22 cellular contexts compared by ENCODE assay signal in the genomic region with DNA sequence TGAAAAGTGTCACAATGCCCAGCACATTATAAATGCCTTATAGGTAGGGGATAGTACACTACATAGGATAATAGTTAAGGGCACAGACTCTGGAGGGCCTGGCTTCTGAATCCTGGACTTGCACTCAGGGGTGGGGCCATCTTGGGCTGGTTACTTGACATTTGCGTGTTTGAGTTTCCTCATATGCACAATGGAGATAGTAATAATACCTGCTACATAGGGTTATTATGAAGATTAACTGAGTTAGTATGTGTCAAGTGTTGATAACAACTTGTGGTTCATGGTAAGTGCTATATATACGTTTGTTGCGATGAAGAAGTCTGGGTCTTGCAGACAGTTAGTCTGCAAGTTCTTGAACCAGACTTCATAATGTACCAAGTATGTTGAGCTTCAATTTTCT. TPM values are rescaled to one million over a fixed set of nuclear protein-coding genes. Genes with fewer than 3 reads are reported as not detected.
DNase-seq lines count a peak whose midpoint lies in the region; ATAC-seq, FAIRE-seq and TF ChIP-seq lines count a peak whose summit lies in the region.
"Had no signal": no experiment of that assay in that cellular context is flagged by ENCODE, and none has a peak within 500 bp of the region (broad histone marks: within the 10 kb centered on the region; RNA-seq: fewer than 3 reads in every experiment).

No MANE protein-coding gene starts in this region.

- peaks cover 0 to 11% (median 0%) of the 10 kb centered on the region in 11 experiments; a peak in 1 of 22 replicates for H3K9me3 ChIP-seq in BLaER1 treated with 17β-estradiol and CSF1 and Interleukin-3, amounts not matched to agents 10 nM and 100 nM (replicated peaks in 1 of 11)
- H3K9me3 ChIP-seq in K562 (replicated peaks; ENCODE audit: control insufficient read depth, insufficient read depth, low read depth, low read length) (no peaks in the 10 kb centered on the region), tibial nerve (no peaks in the 10 kb centered on the region)
- H3K9me3 ChIP-seq: A549, Caco-2 had no signal

- TF ChIP-seq POLR2A in K562 (conservative IDR thresholded peaks at IDR 0.05) (no peak), erythroblast (IDR thresholded peaks at IDR 0.05; ENCODE audit: low read length) (no peak), tibial nerve (IDR thresholded peaks at IDR 0.05) (no peak)

- BruUV-seq in K562 (replicated peaks; lab: Mats Ljungman, UMichigan): no TSS peak

- no peak overlapping the region for H2AFZ ChIP-seq in K562 (ENCODE audit: low read depth, low read length)

- CTCF ChIA-PET in K562 (lab: Yijun Ruan, JAX; ENCODE audit: low intra/inter-chr PET ratio): no interaction called here

- POLR2A ChIA-PET in K562 (lab: Yijun Ruan, JAX): interaction anchor here (0.9 to 1.2 kb wide), 3 partner anchors 8 to 16 kb away, joined by 3 to 6 read pairs (median 4); no protein-coding TSS in a partner anchor

- TF ChIP-seq CTCF in K562 (IDR thresholded peaks at IDR 0.05 in 2 of 3, conservative IDR thresholded peaks at IDR 0.05 in 1 of 3; ENCODE audit: insufficient read depth in 2 of 3, low read depth in 1 of 3, low read length in 3 of 3): no peak
- no peak for TF ChIP-seq CTCF in tibial nerve (IDR thresholded peaks at IDR 0.05)
- TF ChIP-seq CTCF in GM13977 (IDR thresholded peaks at IDR 0.05; ENCODE audit: extremely low read depth, insufficient read depth, missing control alignments): no peak

- no peak overlapping the region for H3K4me3 ChIP-seq in BLaER1 treated with 17β-estradiol and CSF1 and Interleukin-3, amounts not matched to agents 10 nM and 100 nM
- H3K4me3 ChIP-seq in K562: no peak overlapping the region
- H3K4me3 ChIP-seq in tibial nerve: no peak overlapping the region
- H3K4me3 ChIP-seq: A549 had no signal

- peak; percentile 77 for ATAC-seq in K562
- ATAC-seq: A549; CD8-positive, alpha-beta T cell had no signal

- H3K4me1 ChIP-seq in BLaER1 treated with 17β-estradiol and CSF1 and Interleukin-3, amounts not matched to agents 10 nM and 100 nM: peaks cover 0 to 99% (median 14%) of the 10 kb centered on the region in 10 experiments; a peak in 11 of 20 replicates
- H3K4me1 ChIP-seq in K562 (replicated peaks in 1 of 2; ENCODE audit: control insufficient read depth in 2 of 2, insufficient read depth in 2 of 2, low read length in 2 of 2) (peaks cover 7 to 49% of the 10 kb centered on the region in 2 experiments; a peak in 4 of 5 replicates), tibial nerve (peaks cover 0 to 17% (median 0%) of the 10 kb centered on the region in 4 donors)

- TF ChIP-seq EP300 in K562 (IDR thresholded peaks at IDR 0.05; ENCODE audit: low read length): peak; percentile 34; the same call in 1 of the 2 replicates
- no peak for TF ChIP-seq EP300 in tibial nerve (IDR thresholded peaks at IDR 0.05)

- no peaks in the 10 kb centered on the region for H4K20me1 ChIP-seq in BLaER1 treated with 17β-estradiol and CSF1 and Interleukin-3, amounts not matched to agents 10 nM and 100 nM
- no peaks in the 10 kb centered on the region for H4K20me1 ChIP-seq in K562 (replicated peaks; ENCODE audit: control insufficient read depth, insufficient read depth, low read length)

- DNase-seq in OCI-M1 (lab: John Stamatoyannopoulos, UW): peak; percentile 75
- DNase-seq in K562 (ENCODE audit: extremely low read depth in 1 of 4, low spot score in 3 of 4): peak; percentile 36 to 59 (median 41)
- peak; percentile 8 to 57 for DNase-seq in erythroblast (lab: John Stamatoyannopoulos, UW)
- no peak for DNase-seq in NCI-H226
- DNase-seq in tibial nerve (ENCODE audit: low spot score in 2 of 2): no peak
- no peak for DNase-seq in GM13977 (ENCODE audit: low spot score)
- DNase-seq in islet precursor cell: no peak
- DNase-seq: AML-193; C1 segment of cervical spinal cord; Caco-2; Calu3; CD4-positive, alpha-beta T cell; CD8-positive, alpha-beta T cell; DMS79 treated with DMSO at 0.1 percent for 48 hours; GF-D8 had no signal

- intact Hi-C loops in K562 (cut with micrococcal nuclease): no loop called here

- H3K9me1 ChIP-seq in K562 (ENCODE audit: control insufficient read depth, insufficient read depth, low read length): no peaks in the 10 kb centered on the region

- no peaks in the 10 kb centered on the region for H3K27me3 ChIP-seq in BLaER1 treated with 17β-estradiol and CSF1 and Interleukin-3, amounts not matched to agents 10 nM and 100 nM
- no peaks in the 10 kb centered on the region for H3K27me3 ChIP-seq in K562 (ENCODE audit: control insufficient read depth in 2 of 2, insufficient read depth in 2 of 2, low read length in 2 of 2)
- H3K27me3 ChIP-seq in tibial nerve: no peaks in the 10 kb centered on the region

- H3K79me2 ChIP-seq in K562 (ENCODE audit: control insufficient read depth, insufficient read depth, low read length): peaks cover 89% of the 10 kb centered on the region

- peak overlapping the region in 5 of 11 experiments; percentile 24 to 81 (median 73); a peak in 9 of 22 replicates for H3K27ac ChIP-seq in BLaER1 treated with 17β-estradiol and CSF1 and Interleukin-3, amounts not matched to agents 10 nM and 100 nM
- H3K27ac ChIP-seq in K562 (ENCODE audit: extremely low read depth, low read depth, low read length): peak overlapping the region; percentile 25; the same call in 2 of the 3 replicates
- no peak overlapping the region for H3K27ac ChIP-seq in tibial nerve
- H3K27ac ChIP-seq: 22Rv1, A549 had no signal

- FAIRE-seq in K562 (lab: Jason Lieb, UNC): peak; percentile 74
- FAIRE-seq: A549, D721Med, GM12891, GM18507 had no signal

- WGBS in K562 (ENCODE audit: insufficient coverage, low coverage, missing lambda C conversion rate): 0% methylated on average over 3 of the region's 3 CpGs
- 97 to 99% methylated on average over 3 of the region's 3 CpGs for WGBS in tibial nerve, 2 donors

- peaks cover 0 to 9% (median 0%) of the 10 kb centered on the region in 11 experiments; a peak in 3 of 22 replicates for H3K36me3 ChIP-seq in BLaER1 treated with 17β-estradiol and CSF1 and Interleukin-3, amounts not matched to agents 10 nM and 100 nM
- H3K36me3 ChIP-seq in K562 (ENCODE audit: control insufficient read depth, insufficient read depth, low read length) (no peaks in the 10 kb centered on the region), tibial nerve (no peaks in the 10 kb centered on the region)

- in situ Hi-C loops in K562 (cut with MboI): no loop called here
- in situ Hi-C loops in GM13977 (cut with MboI; ENCODE audit: low pct_unique_long_range_greater_than_20kb, low sequenced_read_pairs, unreplicated experiment): no loop called here

- no peak for TF ChIP-seq RAD21 in K562 (CRISPR knock-in tag; conservative IDR thresholded peaks at IDR 0.05 in 1 of 2, IDR thresholded peaks at IDR 0.05 in 1 of 2)

- peak overlapping the region in 2 of 11 experiments; percentile 20 to 48; a peak in 2 of 22 replicates for H3K9ac ChIP-seq in BLaER1 treated with 17β-estradiol and CSF1 and Interleukin-3, amounts not matched to agents 10 nM and 100 nM
- no peak overlapping the region; a peak in 1 of 4 replicates for H3K9ac ChIP-seq in K562 (ENCODE audit: insufficient read depth in 1 of 2, low read depth in 2 of 2, low read length in 2 of 2)

- H3K4me2 ChIP-seq in BLaER1 treated with 17β-estradiol and CSF1 and Interleukin-3, amounts not matched to agents 10 nM and 100 nM: peak overlapping the region in 6 of 11 experiments; percentile 6 to 83 (median 62); a peak in 10 of 22 replicates
- no peak overlapping the region; the same call in 1 of the 2 replicates for H3K4me2 ChIP-seq in K562 (ENCODE audit: insufficient read depth, low read length)
- H3K4me2 ChIP-seq: A549 had no signal

TF ChIP-seq in K562, 482 proteins besides CTCF, POLR2A, EP300 and RAD21 (continues in another document):
- TF ChIP-seq, protein P1, sequence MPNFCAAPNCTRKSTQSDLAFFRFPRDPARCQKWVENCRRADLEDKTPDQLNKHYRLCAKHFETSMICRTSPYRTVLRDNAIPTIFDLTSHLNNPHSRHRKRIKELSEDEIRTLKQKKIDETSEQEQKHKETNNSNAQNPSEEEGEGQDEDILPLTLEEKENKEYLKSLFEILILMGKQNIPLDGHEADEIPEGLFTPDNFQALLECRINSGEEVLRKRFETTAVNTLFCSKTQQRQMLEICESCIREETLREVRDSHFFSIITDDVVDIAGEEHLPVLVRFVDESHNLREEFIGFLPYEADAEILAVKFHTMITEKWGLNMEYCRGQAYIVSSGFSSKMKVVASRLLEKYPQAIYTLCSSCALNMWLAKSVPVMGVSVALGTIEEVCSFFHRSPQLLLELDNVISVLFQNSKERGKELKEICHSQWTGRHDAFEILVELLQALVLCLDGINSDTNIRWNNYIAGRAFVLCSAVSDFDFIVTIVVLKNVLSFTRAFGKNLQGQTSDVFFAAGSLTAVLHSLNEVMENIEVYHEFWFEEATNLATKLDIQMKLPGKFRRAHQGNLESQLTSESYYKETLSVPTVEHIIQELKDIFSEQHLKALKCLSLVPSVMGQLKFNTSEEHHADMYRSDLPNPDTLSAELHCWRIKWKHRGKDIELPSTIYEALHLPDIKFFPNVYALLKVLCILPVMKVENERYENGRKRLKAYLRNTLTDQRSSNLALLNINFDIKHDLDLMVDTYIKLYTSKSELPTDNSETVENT (CRISPR knock-in tag; IDR thresholded peaks at IDR 0.05): no peak
- TF ChIP-seq CHD2 (IDR thresholded peaks at IDR 0.05; ENCODE audit: low read depth, low read length) (no peak), HDAC8 (tag; IDR thresholded peaks at IDR 0.05) (no peak)

RNA-seq across cellular contexts. Expression of a gene that starts 37.0 kb away (rescaled TPM):
- total RNA-seq in K562 (2011; cell fraction: chromatin; rRNA removed; ENCODE audit: low replicate concordance): 14.1 and 25.5 TPM in 2 replicates
- total RNA-seq in K562 (2011; cell fraction: nucleolus; rRNA removed): 10.0 and 11.2 TPM in 2 replicates
- 19.1 and 23.1 TPM in 2 replicates for total RNA-seq in K562 (2011; cell fraction: nucleoplasm; rRNA removed)
- total RNA-seq in K562 (2014; rRNA removed): 11.5 and 17.6 TPM in 2 replicates
- 11.1 and 13.5 TPM in 2 replicates for total RNA-seq in K562 (2014; rRNA removed; fragmentation: Illumina TruSeq; extraction: Trizol)
- total RNA-seq in K562 (2015; rRNA removed; fragmentation: Illumina TruSeq; extraction: Trizol): 13.4 and 14.2 TPM in 2 replicates
- total RNA-seq in K562 (2021): 14.6 and 16.5 TPM in 2 replicates
- polyA plus RNA-seq in K562 (2011; rRNA removed): 9.7 and 10.1 TPM in 2 replicates
- polyA plus RNA-seq in K562 (2011; cell fraction: cytosol; rRNA removed): 9.3 and 11.5 TPM in 2 replicates
- polyA plus RNA-seq in K562 (2011; cell fraction: nucleus; rRNA removed): 11.0 and 11.4 TPM in 2 replicates
- polyA plus RNA-seq in K562 (2012): 7.4 and 9.4 TPM in 2 replicates
- 10.7 and 14.9 TPM in 2 replicates for polyA plus RNA-seq in K562 (2014; fragmentation: Illumina TruSeq; extraction: Trizol)
- 1 to 10 TPM; 5.6 to 9.0 TPM for polyA plus RNA-seq in K562 (2014; fragmentation: Nextera tagmentation; extraction: Ambion mirVana)
- 8.4 and 8.7 TPM in 2 replicates for polyA plus RNA-seq in K562 (2014; rRNA removed)
- polyA minus RNA-seq in K562 (2011; rRNA and poly(A)+ RNA removed): 32.4 and 33.9 TPM in 2 replicates
- 11.4 and 11.9 TPM in 2 replicates for polyA minus RNA-seq in K562 (2011; cell fraction: cytosol; rRNA and poly(A)+ RNA removed)
- polyA minus RNA-seq in K562 (2011; cell fraction: nucleus; rRNA and poly(A)+ RNA removed): 21.8 and 42.0 TPM in 2 replicates
- 10 to 100 TPM; 10.3 to 26.9 (median 15.5) TPM for total RNA-seq in tibial nerve
- total RNA-seq: B cell; CD4-positive, alpha-beta T cell; CD8-positive, alpha-beta T cell had no signal

Comparison
In these comparisons a context has a peak if more than half of its experiments do, and no peak if none do; other contexts are left out.
1. DNase-seq: peak in OCI-M1 (single experiment), K562 (4 of 4) and erythroblast (2 of 2); none in NCI-H226 (single experiment), tibial nerve (0 of 2), GM13977 (single experiment) and islet precursor cell (single experiment).